Comparison of ENCODE assay signal across 18 cellular contexts in the genomic region with DNA sequence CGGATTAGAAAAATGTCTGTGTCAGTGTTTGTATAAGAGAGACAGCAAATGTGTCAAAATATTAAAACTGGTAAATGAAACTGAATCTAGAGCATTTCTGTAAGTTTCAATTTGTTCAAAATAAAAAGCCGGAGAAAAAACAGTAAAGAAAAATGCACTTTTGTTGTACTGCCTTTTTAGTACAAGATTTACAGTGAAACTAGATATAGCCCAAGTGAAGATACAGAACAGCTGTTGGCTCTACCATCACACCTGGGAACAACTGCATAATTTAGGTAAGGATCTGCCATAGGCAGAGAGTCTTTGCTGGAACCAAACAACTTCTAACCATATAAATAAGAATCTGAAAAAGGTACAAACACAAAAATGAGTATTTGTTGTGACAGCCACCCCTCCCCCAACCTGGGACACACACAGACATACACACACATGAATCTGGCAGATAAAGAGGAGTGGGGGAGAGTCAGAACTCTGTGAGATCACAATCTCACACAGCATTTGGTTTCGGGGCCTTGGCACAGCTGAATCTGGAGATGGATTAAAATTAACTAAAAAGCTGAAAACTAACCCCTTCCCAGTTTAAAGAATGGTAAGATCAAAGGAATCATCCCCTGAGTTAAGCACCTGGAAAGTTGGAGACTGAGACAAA. TPM values are rescaled to one million over a fixed set of nuclear protein-coding genes. Genes with fewer than 3 reads are reported as not detected.
DNase-seq lines count a peak whose midpoint lies in the region; ATAC-seq, FAIRE-seq and TF ChIP-seq lines count a peak whose summit lies in the region.
"Had no signal": no experiment of that assay in that cellular context is flagged by ENCODE, and none has a peak within 500 bp of the region (broad histone marks: within the 10 kb centered on the region; RNA-seq: fewer than 3 reads in every experiment).

No MANE protein-coding gene starts in this region.

- POLR2A ChIA-PET in GM12878 (lab: Charles Lee) = no interaction called here

- no peaks in the 10 kb centered on the region for H3K79me2 ChIP-seq in GM12878 (ENCODE audit: control insufficient read depth, insufficient read depth, low read length)

- H3K27ac Mint-ChIP-seq in CD14-positive monocyte = no peak overlapping the region
- H3K27ac Mint-ChIP-seq in stimulated activated memory B cell treated with anti-CD40 and anti-IgM and Interleukin-4, amounts not matched to agents 10 μg/mL and 1 μg/mL and 100 μg/mL, for 72 hours = no peak overlapping the region
- H3K27ac Mint-ChIP-seq: CD8-positive, alpha-beta memory T cell had no signal

- no peaks in the 10 kb centered on the region for H3K9me3 ChIP-seq in BE2C
- no peaks in the 10 kb centered on the region for H3K9me3 ChIP-seq in GM12878 (replicated peaks; ENCODE audit: control insufficient read depth, insufficient read depth, low read length)
- no peaks in the 10 kb centered on the region for H3K9me3 ChIP-seq in MG63
- H3K9me3 ChIP-seq: BLaER1 had no signal

- RAD21 ChIA-PET in GM12878 (lab: Charles Lee; ENCODE audit: unreplicated experiment) = interaction anchor here (0.8 kb wide), 1 partner anchor 52 kb away, joined by 3 read pairs; no protein-coding TSS in a partner anchor

- H3K27ac ChIP-seq in GM12878 (ENCODE audit: control insufficient read depth, insufficient read depth) = no peak overlapping the region
- H3K27ac ChIP-seq: BLaER1, RWPE1 had no signal

- no peaks in the 10 kb centered on the region for H3K36me3 ChIP-seq in BE2C
- H3K36me3 ChIP-seq in GM12878 (ENCODE audit: control insufficient read depth in 2 of 2, insufficient read depth in 2 of 2, low read length in 1 of 2) = no peaks in the 10 kb centered on the region
- no peaks in the 10 kb centered on the region for H3K36me3 ChIP-seq in MG63
- H3K36me3 ChIP-seq: BLaER1 had no signal

- TF ChIP-seq EP300 in GM12878 (IDR thresholded peaks at IDR 0.05; ENCODE audit: borderline replicate concordance in 1 of 2, control insufficient read depth in 1 of 2, low read depth in 2 of 2, low read length in 2 of 2) = no peak

- no peaks in the 10 kb centered on the region for H4K20me1 ChIP-seq in GM12878 (ENCODE audit: control insufficient read depth, insufficient read depth)
- H4K20me1 ChIP-seq: BLaER1 had no signal

- peaks cover 6 to 10% of the 10 kb centered on the region in 2 donors for H3K36me3 Mint-ChIP-seq in CD14-positive monocyte
- peaks cover 45% of the 10 kb centered on the region for H3K36me3 Mint-ChIP-seq in stimulated activated memory B cell treated with anti-CD40 and anti-IgM and Interleukin-4, amounts not matched to agents 10 μg/mL and 1 μg/mL and 100 μg/mL, for 72 hours

- CTCF ChIA-PET in GM12878 (lab: Yijun Ruan, JAX) = interaction anchor here (0.5 to 1.0 kb wide), 2 partner anchors 12 to 224 kb away, joined by 3 read pairs; no protein-coding TSS in a partner anchor

- no peaks in the 10 kb centered on the region for H3K27me3 ChIP-seq in BE2C
- no peaks in the 10 kb centered on the region for H3K27me3 ChIP-seq in GM12878 (replicated peaks in 1 of 2; ENCODE audit: control insufficient read depth in 2 of 2, insufficient read depth in 2 of 2, low read length in 1 of 2)
- H3K27me3 ChIP-seq in MG63 = no peaks in the 10 kb centered on the region
- H3K27me3 ChIP-seq: BLaER1 had no signal

- ATAC-seq in GM19395 (IDR thresholded peaks at IDR 0.05; ENCODE audit: unreplicated experiment) (peak; percentile 68), HG03025 (IDR thresholded peaks at IDR 0.05; ENCODE audit: low FRiP score, unreplicated experiment) (peak; percentile 57), GM12878 (peak; percentile 63), GM18502 (IDR thresholded peaks at IDR 0.05; ENCODE audit: poor library complexity, unreplicated experiment) (no peak)
- no peak for ATAC-seq in stimulated activated memory B cell treated with anti-CD40 and anti-IgM and Interleukin-4, amounts not matched to agents 10 μg/mL and 1 μg/mL and 100 μg/mL, for 72 hours

- intact Hi-C loops in GM12878 (cut with micrococcal nuclease; ENCODE audit: unreplicated experiment) (no loop called here), CD14-positive monocyte (cut with micrococcal nuclease) (no loop called here)

- 34% methylated on average over 3 of the region's 3 CpGs for WGBS in GM12878 (ENCODE audit: insufficient coverage, insufficient replicate concordance, low lambda C conversion rate, missing lambda C conversion rate)

- FAIRE-seq in GM12878 (lab: Jason Lieb, UNC) = no peak
- FAIRE-seq: GM12891 had no signal

- TF ChIP-seq CTCF in BE2C (IDR thresholded peaks at IDR 0.05; ENCODE audit: low read depth, low read length) (no peak), GM12878 (IDR thresholded peaks at IDR 0.05 in 2 of 3, conservative IDR thresholded peaks at IDR 0.05 in 1 of 3; ENCODE audit: control insufficient read depth in 2 of 3, extremely low read depth in 1 of 3, insufficient read depth in 1 of 3, low read depth in 3 of 3, low read length in 3 of 3) (no peak), CD14-positive monocyte (IDR thresholded peaks at IDR 0.05) (no peak)

- SMC1A ChIA-PET in GM12878 (lab: Charles Lee; ENCODE audit: uncharacterized antibody, unreplicated experiment) = interaction anchor here (0.8 kb wide), 1 partner anchor 13 kb away, joined by 3 read pairs; no protein-coding TSS in a partner anchor

- H3K9me3 Mint-ChIP-seq in CD14-positive monocyte = peaks cover 0 to 4% (median 0%) of the 10 kb centered on the region in 7 donors
- peaks cover 8% of the 10 kb centered on the region for H3K9me3 Mint-ChIP-seq in stimulated activated memory B cell treated with anti-CD40 and anti-IgM and Interleukin-4, amounts not matched to agents 10 μg/mL and 1 μg/mL and 100 μg/mL, for 72 hours
- H3K9me3 Mint-ChIP-seq: CD8-positive, alpha-beta memory T cell had no signal

- no peak overlapping the region for H2AFZ ChIP-seq in GM12878 (ENCODE audit: control insufficient read depth, low read depth, low read length)

- peaks cover 0 to 2% (median 0%) of the 10 kb centered on the region in 3 donors for H3K27me3 Mint-ChIP-seq in CD14-positive monocyte (ENCODE audit: low read depth in 3 of 3)
- no peaks in the 10 kb centered on the region for H3K27me3 Mint-ChIP-seq in stimulated activated memory B cell treated with anti-CD40 and anti-IgM and Interleukin-4, amounts not matched to agents 10 μg/mL and 1 μg/mL and 100 μg/mL, for 72 hours
- H3K27me3 Mint-ChIP-seq: CD8-positive, alpha-beta memory T cell had no signal

- no peak overlapping the region for H3K4me2 ChIP-seq in GM12878 (ENCODE audit: control insufficient read depth, insufficient read depth)
- H3K4me2 ChIP-seq: BLaER1 had no signal

- DNase-seq in BE2C (peak; percentile 39), GM12878 (ENCODE audit: low read depth, low spot score) (no peak), CD14-positive monocyte (ENCODE audit: low spot score) (no peak), MG63 (no peak)
- DNase-seq: CD8-positive, alpha-beta memory T cell; DMS79 treated with DMSO at 0.1 percent for 48 hours; H7; Kasumi-1; NCI-H1105 treated with DMSO at 0.1 percent for 48 hours; NCI-H1694 treated with DMSO at 0.1 percent for 48 hours; SW 1271 had no signal

- H3K4me3 Mint-ChIP-seq in CD14-positive monocyte = no peak overlapping the region
- H3K4me3 Mint-ChIP-seq in stimulated activated memory B cell treated with anti-CD40 and anti-IgM and Interleukin-4, amounts not matched to agents 10 μg/mL and 1 μg/mL and 100 μg/mL, for 72 hours = no peak overlapping the region
- H3K4me3 Mint-ChIP-seq: CD8-positive, alpha-beta memory T cell had no signal

- no peak for TF ChIP-seq POLR2A in GM12878 (IDR thresholded peaks at IDR 0.05; ENCODE audit: low read depth, low read length)

- H3K9ac ChIP-seq in GM12878 (ENCODE audit: control insufficient read depth, insufficient read depth, low read length) = no peak overlapping the region
- H3K9ac ChIP-seq: BLaER1 had no signal

- H3K4me1 ChIP-seq in BE2C (peaks cover 8% of the 10 kb centered on the region), GM12878 (ENCODE audit: control insufficient read depth, insufficient read depth, low read length) (no peaks in the 10 kb centered on the region)
- H3K4me1 ChIP-seq: BLaER1 had no signal

- in situ Hi-C loops in GM12878 (cut with MboI) = no loop called here

- no TSS peak for BruUV-seq in GM12878 (replicated peaks; lab: Mats Ljungman, UMichigan)

- H3K4me1 Mint-ChIP-seq in CD14-positive monocyte = no peaks in the 10 kb centered on the region
- H3K4me1 Mint-ChIP-seq in stimulated activated memory B cell treated with anti-CD40 and anti-IgM and Interleukin-4, amounts not matched to agents 10 μg/mL and 1 μg/mL and 100 μg/mL, for 72 hours = no peaks in the 10 kb centered on the region

- no peak for TF ChIP-seq RAD21 in GM12878 (IDR thresholded peaks at IDR 0.05; ENCODE audit: insufficient read depth, low read depth, low read length)

- H3K4me3 ChIP-seq in BE2C (ENCODE audit: low read depth, low read length) (peak overlapping the region; percentile 31; the same call in 1 of the 2 replicates), GM12878 (no peak overlapping the region), MG63 (no peak overlapping the region)
- H3K4me3 ChIP-seq: BLaER1 had no signal

TF ChIP-seq in GM12878, 131 proteins besides CTCF, POLR2A, EP300 and RAD21 (continues in another document):
- no peak for TF ChIP-seq SMAD5 (IDR thresholded peaks at IDR 0.05; ENCODE audit: low read depth)

RNA-seq across cellular contexts. Expression of gene DPY19L1, which starts 54.8 kb away (rescaled TPM):
- 12.9 TPM for polyA plus RNA-seq in BE2C (2012; ENCODE audit: insufficient read depth, insufficient read length, low read depth)
- 17.5 and 23.3 TPM in 2 replicates for total RNA-seq in GM12878 (2013; cell fraction: nucleolus; rRNA removed)
- total RNA-seq in GM12878 (2014; rRNA removed) (4.0 and 5.8 TPM in 2 replicates), GM12878 (2014; rRNA removed; fragmentation: Illumina TruSeq; extraction: Trizol) (4.8 and 6.2 TPM in 2 replicates), GM12878 (2021) (5.5 and 6.4 TPM in 2 replicates)
- 0.76 TPM for polyA plus RNA-seq in GM12878 (2011; ENCODE audit: low read depth)
- polyA plus RNA-seq in GM12878 (2011; rRNA removed) (35.4 and 70.7 TPM in 2 replicates), GM12878 (2014; fragmentation: Illumina TruSeq; extraction: Trizol) (5.1 and 6.9 TPM in 2 replicates), GM12878 (2014; fragmentation: Nextera tagmentation; extraction: Ambion mirVana) (under 1 TPM; 0.47 to 0.93 TPM), GM12878 (2014; rRNA removed) (3.0 and 3.5 TPM in 2 replicates), GM12878 (2016; fragmentation: Nextera tagmentation; extraction: Ambion mirVana) (1 to 10 TPM in 1 of 2 experiments, under 1 TPM in 1; 0.63 to 1.6 TPM), CD14-positive monocyte (1 to 10 TPM in 1 of 2 donors, under 1 TPM in 1; 0.81 to 3.9 TPM)
- polyA plus RNA-seq in GM12878 (2011; cell fraction: cytosol; rRNA removed) = 10.3 and 11.8 TPM in 2 replicates
- polyA plus RNA-seq in GM12878 (2011; cell fraction: nucleus; rRNA removed) = 11.5 and 14.2 TPM in 2 replicates
- polyA plus RNA-seq in GM12878 (2012) = 1.4 and 2.0 TPM in 2 replicates
- 19.5 and 25.2 TPM in 2 replicates for polyA minus RNA-seq in GM12878 (2011; rRNA and poly(A)+ RNA removed)
- 8.2 and 11.3 TPM in 2 replicates for polyA minus RNA-seq in GM12878 (2011; cell fraction: cytosol; rRNA and poly(A)+ RNA removed)
- polyA minus RNA-seq in GM12878 (2011; cell fraction: nucleus; rRNA and poly(A)+ RNA removed) = 12.3 and 20.5 TPM in 2 replicates
- total RNA-seq in MG63 (2014; rRNA removed; shearing (Covaris generic); ENCODE audit: low replicate concordance) = 13.3 and 22.2 TPM in 2 replicates

Comparison
In these comparisons a context has a peak if more than half of its experiments do, and no peak if none do; other contexts are left out.
1. ATAC-seq: peak in GM19395 (single experiment), HG03025 (single experiment) and GM12878 (single experiment); none in GM18502 (single experiment) and stimulated activated memory B cell treated with anti-CD40 and anti-IgM and Interleukin-4, amounts not matched to agents 10 μg/mL and 1 μg/mL and 100 μg/mL, for 72 hours (single experiment).